Comparison of ENCODE assay signal across 25 cellular contexts in genomic region chr1:5455056-5455455, GRCh38.
DNase-seq lines count a peak whose midpoint lies in the region; ATAC-seq and TF ChIP-seq lines count a peak whose summit lies in the region.
"Had no signal": no experiment of that assay in that cellular context is flagged by ENCODE, and none has a peak within 500 bp of the region (broad histone marks: within the 10 kb centered on the region; RNA-seq: fewer than 3 reads in every experiment).

No MANE protein-coding gene starts in this region.

- no peak for TF ChIP-seq CTCF in body of pancreas (IDR thresholded peaks at IDR 0.05)

- TF ChIP-seq POLR2A in body of pancreas (IDR thresholded peaks at IDR 0.05) = no peak

- H3K36me3 ChIP-seq in body of pancreas (replicated peaks in 1 of 2; ENCODE audit: insufficient read depth in 1 of 2, low read depth in 2 of 2) = no peaks in the 10 kb centered on the region
- H3K36me3 ChIP-seq: BE2C had no signal

- peak overlapping the region in 3 of 4 donors; percentile 16 to 81 (median 56) for H3K27ac ChIP-seq in body of pancreas
- H3K27ac ChIP-seq: GM23248, KMS-11, RWPE1 had no signal

- peak; percentile 34 for DNase-seq in ELF-1 (ENCODE audit: low read depth, low spot score)
- peak; percentile 44 for DNase-seq in M059J (ENCODE audit: low read depth)
- DNase-seq in body of pancreas = peak; percentile 44 to 67 (median 54)
- DNase-seq in kidney tubule cell (ENCODE audit: low spot score) = peak; percentile 2
- no peak for DNase-seq in activated T-cell treated with anti-CD3 and anti-CD28 coated beads, Interleukin-2, amount 50 U/mL, for 48 hours
- no peak for DNase-seq in cardiac septum (ENCODE audit: low spot score)
- no peak for DNase-seq in Right ventricle myocardium inferior (ENCODE audit: missing footprints)
- DNase-seq: 8988T; ACHN; BE2C; Calu3; CD8-positive, alpha-beta memory T cell; GM23248; NCI-H1105; NCI-H146; NCI-H1930; NCI-H2107; NCI-H446; NCI-H524 treated with DMSO at 0.1 percent for 48 hours; NCI-H774; SHP77 treated with DMSO at 0.1 percent for 48 hours had no signal

- ATAC-seq in body of pancreas (peak; percentile 38), GM18873 (IDR thresholded peaks at IDR 0.05; ENCODE audit: low FRiP score, unreplicated experiment) (no peak), Right ventricle myocardium inferior (no peak)
- ATAC-seq: HCT116 had no signal

- H3K4me3 ChIP-seq in body of pancreas = no peak overlapping the region
- H3K4me3 ChIP-seq: GM23248 had no signal

- no peaks in the 10 kb centered on the region for H3K9me3 ChIP-seq in body of pancreas
- H3K9me3 ChIP-seq: BE2C had no signal

- no peaks in the 10 kb centered on the region for H3K27me3 ChIP-seq in body of pancreas
- H3K27me3 ChIP-seq: BE2C had no signal

- 26 to 28% methylated on average over 9 of the region's 9 CpGs for WGBS in body of pancreas, 2 donors

- H3K4me1 ChIP-seq in body of pancreas = peaks cover 61% of the 10 kb centered on the region
- H3K4me1 ChIP-seq: BE2C had no signal

- intact Hi-C loops in body of pancreas (cut with DNase I) (no loop called here), cardiac septum (cut with DNase I) (no loop called here), Right ventricle myocardium inferior (cut with DNase I) (no loop called here)

Comparison
In these comparisons a context has a peak if more than half of its experiments do, and no peak if none do; other contexts are left out.
1. DNase-seq: peak in ELF-1 (single experiment), M059J (single experiment), body of pancreas (4 of 4) and kidney tubule cell (single experiment); none in activated T-cell treated with anti-CD3 and anti-CD28 coated beads, Interleukin-2, amount 50 U/mL, for 48 hours (0 of 2), cardiac septum (single experiment) and Right ventricle myocardium inferior (single experiment).